In genomic region chr7:127791790-127792189, GRCh38 we compare ENCODE assay signal across 19 cellular contexts.
DNase-seq lines count a peak whose midpoint lies in the region; ATAC-seq and TF ChIP-seq lines count a peak whose summit lies in the region.
"Had no signal": no experiment of that assay in that cellular context is flagged by ENCODE, and none has a peak within 500 bp of the region (broad histone marks: within the 10 kb centered on the region; RNA-seq: fewer than 3 reads in every experiment).

No MANE protein-coding gene starts in this region.

- H3K36me3 Mint-ChIP-seq in activated T-helper 17 cell treated with anti-CD3 and anti-CD28 coated beads, Interleukin-2, amount 50 U/mL, for 72 hours (ENCODE audit: low read depth), result peaks cover 48% of the 10 kb centered on the region
- H3K36me3 Mint-ChIP-seq in natural killer cell, result no peaks in the 10 kb centered on the region

- H3K4me1 Mint-ChIP-seq in activated T-helper 17 cell treated with anti-CD3 and anti-CD28 coated beads, Interleukin-2, amount 50 U/mL, for 72 hours, result peaks cover 27% of the 10 kb centered on the region
- peaks cover 44 to 55% of the 10 kb centered on the region in 2 donors for H3K4me1 Mint-ChIP-seq in natural killer cell

- peak overlapping the region; percentile 1 for H3K27ac Mint-ChIP-seq in activated T-helper 17 cell treated with anti-CD3 and anti-CD28 coated beads, Interleukin-2, amount 50 U/mL, for 72 hours
- peak overlapping the region in 1 of 2 donors; percentile 11 for H3K27ac Mint-ChIP-seq in natural killer cell
- H3K27ac Mint-ChIP-seq: B cell had no signal

- peak; percentile 69 for DNase-seq in EH (ENCODE audit: low read depth)
- peak; percentile 21 for DNase-seq in Kasumi-1 (lab: John Stamatoyannopoulos, UW)
- DNase-seq in fibroblast of villous mesenchyme (ENCODE audit: low read depth), result peak; percentile 42
- DNase-seq in head of caudate nucleus, result no peak
- DNase-seq in natural killer cell, result no peak
- no peak for DNase-seq in NCI-H1436 (lab: John Stamatoyannopoulos, UW)
- DNase-seq in activated CD4-positive, CD25-positive, alpha-beta regulatory T cell (lab: John Stamatoyannopoulos, UW), result no peak
- DNase-seq: activated gamma-delta T cell treated with Interleukin-2 at 50 U/mL for 16 hours; brain microvascular endothelial cell; effector CD4-positive, alpha-beta T cell; KBM-7; lower lobe of right lung; naive B cell; NCI-H1694 treated with DMSO at 0.1 percent for 48 hours; NCI-H510A; OCI-M1; stimulated activated CD4-positive, alpha-beta T cell treated with anti-CD3 and anti-CD28 coated beads, Interleukin-12 subunit alpha, Interleukin-12 subunit beta, amount 100 ng/mL, for 4 hours had no signal

- TF ChIP-seq CTCF in fibroblast of villous mesenchyme (IDR thresholded peaks at IDR 0.05; ENCODE audit: insufficient read depth, low read depth, low read length) (no peak), natural killer cell (IDR thresholded peaks at IDR 0.05) (no peak)

- intact Hi-C loops in head of caudate nucleus (cut with DNase I) (no loop called here), natural killer cell (cut with micrococcal nuclease) (loop anchor here (1.0 kb wide), 1 partner anchor 83 kb away; no protein-coding TSS in a partner anchor)

- ATAC-seq in activated T-helper 17 cell treated with anti-CD3 and anti-CD28 coated beads, Interleukin-2, amount 50 U/mL, for 72 hours (replicated peaks), result no peak
- no peak for ATAC-seq in natural killer cell

- H3K4me3 Mint-ChIP-seq in activated T-helper 17 cell treated with anti-CD3 and anti-CD28 coated beads, Interleukin-2, amount 50 U/mL, for 72 hours, result no peak overlapping the region
- no peak overlapping the region for H3K4me3 Mint-ChIP-seq in natural killer cell
- H3K4me3 Mint-ChIP-seq: B cell had no signal

- no peak overlapping the region for H3K4me3 ChIP-seq in fibroblast of villous mesenchyme (ENCODE audit: low read depth, low read length)
- H3K4me3 ChIP-seq: lower lobe of right lung had no signal

- H3K9me3 Mint-ChIP-seq in activated T-helper 17 cell treated with anti-CD3 and anti-CD28 coated beads, Interleukin-2, amount 50 U/mL, for 72 hours, result no peaks in the 10 kb centered on the region
- H3K9me3 Mint-ChIP-seq in natural killer cell, result no peaks in the 10 kb centered on the region

- no peaks in the 10 kb centered on the region for H3K27me3 Mint-ChIP-seq in activated T-helper 17 cell treated with anti-CD3 and anti-CD28 coated beads, Interleukin-2, amount 50 U/mL, for 72 hours
- no peaks in the 10 kb centered on the region for H3K27me3 Mint-ChIP-seq in natural killer cell (ENCODE audit: low read depth in 2 of 2)
- H3K27me3 Mint-ChIP-seq: B cell, naive B cell had no signal

Comparison
In these comparisons a context has a peak if more than half of its experiments do, and no peak if none do; other contexts are left out.
1. DNase-seq: peak in EH (single experiment), Kasumi-1 (2 of 2) and fibroblast of villous mesenchyme (single experiment); none in head of caudate nucleus (0 of 42), natural killer cell (single experiment), NCI-H1436 (single experiment) and activated CD4-positive, CD25-positive, alpha-beta regulatory T cell (0 of 4).